20 cellular contexts compared by ENCODE assay signal in the genomic region with DNA sequence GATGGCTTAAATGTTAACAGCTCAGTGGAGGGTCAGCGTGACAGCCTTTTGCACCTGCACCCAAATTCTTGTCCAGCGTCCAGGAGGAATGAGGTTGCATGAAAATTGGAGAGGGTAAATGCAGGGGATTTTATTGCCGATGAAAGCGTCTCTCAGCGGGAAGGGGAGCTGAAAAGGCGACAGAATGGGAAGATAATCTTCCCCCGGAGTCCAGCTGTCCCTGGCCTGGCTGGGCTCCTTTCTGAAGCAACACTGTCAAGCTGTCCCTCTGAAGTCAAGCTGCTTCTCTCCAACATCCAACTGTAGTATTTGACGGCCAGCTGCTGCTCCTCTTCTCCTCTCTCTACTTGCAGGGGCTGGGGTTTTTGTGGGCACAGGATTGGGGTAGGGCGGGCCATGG. TPM values are rescaled to one million over a fixed set of nuclear protein-coding genes. Genes with fewer than 3 reads are reported as not detected.
DNase-seq lines count a peak whose midpoint lies in the region; ATAC-seq lines count a peak whose summit lies in the region.
"Had no signal": no experiment of that assay in that cellular context is flagged by ENCODE, and none has a peak within 500 bp of the region (broad histone marks: within the 10 kb centered on the region; RNA-seq: fewer than 3 reads in every experiment).

No MANE protein-coding gene starts in this region.

- H3K4me3 ChIP-seq in neuronal stem cell (ENCODE audit: low read length in 2 of 2), result no peak overlapping the region
- H3K4me3 ChIP-seq: SJCRH30 had no signal

- H2BK120ac ChIP-seq in neuronal stem cell (ENCODE audit: low read depth, low read length), result no peak overlapping the region

- H2BK5ac ChIP-seq in neuronal stem cell (ENCODE audit: low read length), result no peak overlapping the region

- no CpG with 5 or more reads among the region's 9 CpGs for WGBS in neuronal stem cell (ENCODE audit: extremely low coverage in 2 of 2, insufficient read length in 2 of 2, insufficient replicate concordance in 1 of 2), 2 donors

- no peak overlapping the region for H2BK15ac ChIP-seq in neuronal stem cell (ENCODE audit: low read length)

- no peak overlapping the region for H4K91ac ChIP-seq in neuronal stem cell (ENCODE audit: low read depth, low read length, poor library complexity)

- no peak overlapping the region for H3K4ac ChIP-seq in neuronal stem cell (ENCODE audit: low read length)

- H3K4me1 ChIP-seq in neuronal stem cell (ENCODE audit: control insufficient read depth in 2 of 2, insufficient read depth in 1 of 2, low read depth in 1 of 2, low read length in 2 of 2), result peaks cover 2 to 10% of the 10 kb centered on the region in 2 donors
- H3K4me1 ChIP-seq: BE2C had no signal

- no peak overlapping the region for H3K9ac ChIP-seq in neuronal stem cell (ENCODE audit: low read depth, low read length, poor library complexity)
- H3K9ac ChIP-seq: KMS-11 had no signal

- no peak overlapping the region for H2AFZ ChIP-seq in neuronal stem cell (ENCODE audit: low read length)

- peak overlapping the region; percentile 42 for H3K18ac ChIP-seq in neuronal stem cell (ENCODE audit: low read length)

- peaks cover 3 to 21% of the 10 kb centered on the region in 2 donors for H3K36me3 ChIP-seq in neuronal stem cell (replicated peaks in 1 of 2; ENCODE audit: control insufficient read depth in 2 of 2, insufficient read depth in 2 of 2, low read length in 2 of 2)

- no peak overlapping the region for H2AK5ac ChIP-seq in neuronal stem cell (ENCODE audit: low read depth, low read length)

- no peak overlapping the region for H3K27ac ChIP-seq in neuronal stem cell (replicated peaks; ENCODE audit: low read length)
- H3K27ac ChIP-seq: 22Rv1, KMS-11, RWPE1, SJCRH30 had no signal

- H3K14ac ChIP-seq in neuronal stem cell (ENCODE audit: low read length), result no peak overlapping the region

- ATAC-seq in HG03520 (IDR thresholded peaks at IDR 0.05; ENCODE audit: unreplicated experiment) (no peak), GM19455 (IDR thresholded peaks at IDR 0.05; ENCODE audit: unreplicated experiment) (no peak)
- ATAC-seq: PC-3 had no signal

- H3K79me1 ChIP-seq in neuronal stem cell (ENCODE audit: low read depth, low read length), result no peaks in the 10 kb centered on the region

- H3K23ac ChIP-seq in neuronal stem cell (ENCODE audit: low read depth, low read length, poor library complexity), result no peak overlapping the region

- peak; percentile 16 for DNase-seq in NCI-H1694 treated with DMSO at 0.1 percent for 48 hours (lab: John Stamatoyannopoulos, UW)
- DNase-seq in NCI-H1694 (lab: John Stamatoyannopoulos, UW), result no peak
- DNase-seq in NCI-H524 (lab: John Stamatoyannopoulos, UW), result peak; percentile 85 to 88
- peak; percentile 10 for DNase-seq in cerebellum (ENCODE audit: low spot score)
- DNase-seq in neuronal stem cell (ENCODE audit: low spot score), result no peak
- DNase-seq in activated T-cell treated with anti-CD3 and anti-CD28 coated beads, Interleukin-2, amount 50 U/mL, for 1 hour, result no peak
- DNase-seq: BE2C; CD4-positive, alpha-beta T cell; DMS79 treated with DMSO at 0.1 percent for 48 hours; NCI-H1105; NCI-H187; NCI-H2171; NCI-H510A treated with DMSO at 0.1 percent for 48 hours; PC-3; SJCRH30 had no signal

- H3K4me2 ChIP-seq in neuronal stem cell (ENCODE audit: insufficient read depth, low read length, poor library complexity, severe bottlenecking), result no peak overlapping the region
- H3K4me2 ChIP-seq: KMS-11 had no signal

- no peak overlapping the region for H4K8ac ChIP-seq in neuronal stem cell (ENCODE audit: low read depth, low read length)

- H3K9me3 ChIP-seq in neuronal stem cell (replicated peaks in 1 of 2; ENCODE audit: control insufficient read depth in 2 of 2, insufficient read depth in 1 of 2, low read depth in 1 of 2, low read length in 2 of 2), result peaks cover 0 to 3% of the 10 kb centered on the region in 2 donors
- H3K9me3 ChIP-seq: BE2C, SJCRH30 had no signal

- H2BK12ac ChIP-seq in neuronal stem cell (ENCODE audit: low read length), result no peak overlapping the region

- no peaks in the 10 kb centered on the region for H3K27me3 ChIP-seq in neuronal stem cell (ENCODE audit: control insufficient read depth in 3 of 3, insufficient read depth in 3 of 3, low read depth in 1 of 3, low read length in 3 of 3)
- H3K27me3 ChIP-seq: BE2C, SJCRH30 had no signal

RNA-seq across cellular contexts. Expression of a gene that starts 32.6 kb away (rescaled TPM):
- 21.1 TPM for total RNA-seq in cerebellum
- 17.8 TPM for polyA plus RNA-seq in neuronal stem cell (2013, experiment 1 of 2)
- polyA plus RNA-seq in neuronal stem cell (2013, experiment 2 of 2), result 20.3 TPM

Comparison
In these comparisons a context has a peak if more than half of its experiments do, and no peak if none do; other contexts are left out.
1. DNase-seq: peak in NCI-H1694 treated with DMSO at 0.1 percent for 48 hours (single experiment), NCI-H524 (2 of 2) and cerebellum (single experiment); none in NCI-H1694 (single experiment), neuronal stem cell (single experiment) and activated T-cell treated with anti-CD3 and anti-CD28 coated beads, Interleukin-2, amount 50 U/mL, for 1 hour (single experiment).